Comparison of ENCODE assay signal across 8 cellular contexts in the genomic region with DNA sequence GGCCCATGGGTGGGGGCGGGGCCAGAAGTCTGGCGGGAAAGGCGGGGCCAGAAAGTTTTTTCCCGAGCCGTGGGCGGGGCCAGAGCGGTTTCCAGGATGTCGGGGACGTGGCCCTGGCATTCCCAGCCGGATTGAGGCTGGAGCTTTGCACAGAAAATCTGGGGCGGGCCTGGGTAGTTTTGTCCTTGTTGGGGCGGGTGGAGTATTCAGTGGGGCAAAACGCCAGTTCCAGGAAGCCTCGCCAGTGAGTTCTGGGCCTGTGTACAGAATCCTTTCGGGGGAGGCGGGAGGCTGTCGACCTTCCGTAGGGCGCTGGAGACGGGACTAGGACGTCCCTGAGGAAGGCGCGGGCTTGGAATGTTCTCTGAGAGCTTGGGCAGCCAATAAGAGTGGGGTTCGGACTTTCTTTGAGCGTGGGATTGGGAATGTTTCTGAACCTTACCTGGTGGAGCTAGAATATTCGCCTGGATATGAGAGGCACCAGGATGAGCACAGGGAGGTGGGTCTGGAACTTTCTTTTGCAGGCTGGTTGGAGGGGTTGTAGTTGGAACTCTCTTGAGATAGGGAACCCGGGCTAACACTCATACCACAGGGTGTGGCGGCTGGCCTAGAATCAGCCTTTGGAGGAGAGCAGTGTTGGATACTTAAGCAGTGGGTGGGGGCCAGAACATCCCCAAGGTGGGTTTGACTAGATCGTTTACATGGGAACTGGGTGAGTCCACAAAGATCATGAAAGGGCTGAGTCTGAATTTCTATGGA. TPM values are rescaled to one million over a fixed set of nuclear protein-coding genes. Genes with fewer than 3 reads are reported as not detected.
DNase-seq lines count a peak whose midpoint lies in the region; TF ChIP-seq lines count a peak whose summit lies in the region.

No MANE protein-coding gene starts in this region.

- H3K4me2 ChIP-seq in Karpas-422 (ENCODE audit: low read depth, low read length, poor library complexity, severe bottlenecking), result peak overlapping the region; percentile 83

- no peaks in the 10 kb centered on the region for H3K27me3 ChIP-seq in Caco-2 (replicated peaks; ENCODE audit: control insufficient read depth, insufficient read depth, low read length)
- H3K27me3 ChIP-seq in Karpas-422 (ENCODE audit: low read length), result no peaks in the 10 kb centered on the region
- H3K27me3 ChIP-seq in mucosa of stomach (ENCODE audit: control insufficient read depth, insufficient read depth, low read length), result no peaks in the 10 kb centered on the region

- H2AFZ ChIP-seq in Karpas-422 (ENCODE audit: low read length), result 0 out of 2 replicates have a peak overlapping the region, but pooled peaks have one; percentile 10

- H3K27me3 Mint-ChIP-seq in Caco-2 (ENCODE audit: insufficient read depth, unreplicated experiment), result no peaks in the 10 kb centered on the region

- 0 out of 2 replicates have a peak, but pooled peaks cover 4% of the 10 kb centered on the region for H4K20me1 ChIP-seq in Karpas-422 (ENCODE audit: insufficient read depth, low read depth, low read length)

- CTCF ChIA-PET in Caco-2 (lab: Charles Lee), result interaction anchor here (1.0 to 2.3 kb wide), 5 partner anchors 13 to 171 kb away, joined by 4 to 64 read pairs (median 5); no protein-coding TSS in a partner anchor

- H3K79me2 ChIP-seq in Karpas-422 (ENCODE audit: low read length), result peaks cover 14% of the 10 kb centered on the region

- H3K27ac ChIP-seq in Karpas-422 (ENCODE audit: low read length) (no peak overlapping the region; the same call in 1 of the 2 replicates), cingulate gyrus (ENCODE audit: low read depth, low read length) (peak overlapping the region; percentile 89)

- peak overlapping the region; percentile 92 for H3K4me3 Mint-ChIP-seq in Caco-2 (ENCODE audit: unreplicated experiment)

- TSS peak; percentile 74 for BruUV-seq in Caco-2 (replicated peaks; lab: Mats Ljungman, UMichigan)

- H3K4me1 Mint-ChIP-seq in Caco-2 (ENCODE audit: low read depth, unreplicated experiment), result peaks cover 14% of the 10 kb centered on the region

- POLR2A ChIA-PET in Caco-2 (lab: Charles Lee), result interaction anchor here (2.4 to 2.6 kb wide), 4 partner anchors 13 to 144 kb away, joined by 12 to 71 read pairs (median 37); partner anchors contain the start of genes DHX34, INAFM1 and ZC3H4

- no peak for TF ChIP-seq CTCF in Caco-2 (IDR thresholded peaks at IDR 0.05; ENCODE audit: insufficient read depth in 1 of 2, low read depth in 1 of 2, low read length in 1 of 2, severe bottlenecking in 1 of 2, unreplicated experiment in 1 of 2)

- H3K9me3 Mint-ChIP-seq in Caco-2 (ENCODE audit: unreplicated experiment), result no peaks in the 10 kb centered on the region

- intact Hi-C loops in Caco-2 (cut with micrococcal nuclease; ENCODE audit: unreplicated experiment), result loop anchor here (1.0 to 10.0 kb wide), 2 partner anchors 16 to 393 kb away; partner anchors contain the start of gene ARHGAP35

- no peaks in the 10 kb centered on the region for H3K9me3 ChIP-seq in Caco-2
- H3K9me3 ChIP-seq in Karpas-422 (ENCODE audit: low read length), result no peaks in the 10 kb centered on the region
- H3K9me3 ChIP-seq in mucosa of stomach (ENCODE audit: control insufficient read depth, low read length), result no peaks in the 10 kb centered on the region

- peak overlapping the region; percentile 70 for H3K9ac ChIP-seq in Karpas-422 (ENCODE audit: low read length)
- peak overlapping the region; percentile 73 for H3K9ac ChIP-seq in mucosa of stomach (ENCODE audit: low read length)

- peaks cover 59% of the 10 kb centered on the region for H3K36me3 Mint-ChIP-seq in Caco-2 (ENCODE audit: insufficient read depth, unreplicated experiment)

- peak overlapping the region; percentile 55 for H3K4me3 ChIP-seq in Caco-2 (ENCODE audit: low read depth, low read length)
- H3K4me3 ChIP-seq in Karpas-422 (ENCODE audit: low read length), result peak overlapping the region; percentile 74
- peak overlapping the region; percentile 18 for H3K4me3 ChIP-seq in mucosa of stomach (ENCODE audit: low read length)

- peak overlapping the region; percentile 96 for H3K27ac Mint-ChIP-seq in Caco-2 (ENCODE audit: unreplicated experiment)

- H3K4me1 ChIP-seq in Caco-2 (peaks cover 22% of the 10 kb centered on the region), Karpas-422 (ENCODE audit: low read length) (peaks cover 16% of the 10 kb centered on the region), mucosa of stomach (ENCODE audit: control insufficient read depth, insufficient read depth, low read length) (peaks cover 9% of the 10 kb centered on the region)

- no peaks in the 10 kb centered on the region for H3K9me2 ChIP-seq in Karpas-422 (replicated peaks; ENCODE audit: insufficient read depth, low read length)

- H3K36me3 ChIP-seq in Caco-2 (ENCODE audit: control insufficient read depth, insufficient read depth, low read length) (peaks cover 3% of the 10 kb centered on the region), Karpas-422 (ENCODE audit: insufficient read depth, low read length) (no peaks in the 10 kb centered on the region), mucosa of stomach (ENCODE audit: control insufficient read depth, insufficient read depth, low read length) (peaks cover 5% of the 10 kb centered on the region)

- DNase-seq in Caco-2, result no peak
- DNase-seq in Karpas-422, result no peak
- no peak for DNase-seq in GM19240 (ENCODE audit: insufficient read length, low spot score)
- DNase-seq in 8988T, result no peak
- no peak for DNase-seq in C1 segment of cervical spinal cord (lab: John Stamatoyannopoulos, UW)
- no peak for DNase-seq in islet precursor cell

RNA-seq across cellular contexts. Expression of gene CCDC9, which starts 1.3 kb away (rescaled TPM):
- 43.1 and 44.3 TPM in 2 replicates for total RNA-seq in Caco-2 (2022)
- total RNA-seq in Karpas-422 (2014; rRNA removed; shearing (Covaris generic); ENCODE audit: low replicate concordance), result 2.2 and 7.1 TPM in 2 replicates

RNA-seq across cellular contexts. Expression of gene INAFM1, which starts 17.1 kb away (rescaled TPM):
- 10.1 and 10.4 TPM in 2 replicates for total RNA-seq in Caco-2 (2022)
- 4.6 and 8.4 TPM in 2 replicates for total RNA-seq in Karpas-422 (2014; rRNA removed; shearing (Covaris generic); ENCODE audit: low replicate concordance)

RNA-seq across cellular contexts. Expression of gene BBC3, which starts 26.6 kb away (rescaled TPM):
- 10.5 and 10.8 TPM in 2 replicates for total RNA-seq in Caco-2 (2022)
- total RNA-seq in Karpas-422 (2014; rRNA removed; shearing (Covaris generic); ENCODE audit: low replicate concordance), result 4.0 and 8.9 TPM in 2 replicates

RNA-seq across cellular contexts. Expression of gene C5AR1, which starts 52.1 kb away (rescaled TPM):
- total RNA-seq in Caco-2 (2022), result 0.48 and 1.3 TPM in 2 replicates
- 0.11 and 0.41 TPM in 2 replicates for total RNA-seq in Karpas-422 (2014; rRNA removed; shearing (Covaris generic); ENCODE audit: low replicate concordance)

Comparison
In these comparisons a context has a peak if more than half of its experiments do, and no peak if none do; other contexts are left out.
1. H3K4me3 ChIP-seq: peak in every context shown above with its lines; median percentile 74 in Karpas-422; 55 in Caco-2; 18 in mucosa of stomach.